In genomic region chr7:2076649-2077064, GRCh38 we compare ENCODE assay signal across 23 cellular contexts.
DNase-seq lines count a peak whose midpoint lies in the region; ATAC-seq, FAIRE-seq and TF ChIP-seq lines count a peak whose summit lies in the region.
"Had no signal": no experiment of that assay in that cellular context is flagged by ENCODE, and none has a peak within 500 bp of the region (broad histone marks: within the 10 kb centered on the region; RNA-seq: fewer than 3 reads in every experiment).

No MANE protein-coding gene starts in this region.

- no peak for FAIRE-seq in kidney (lab: Jason Lieb, UNC)
- FAIRE-seq: D721Med, GM12891, GM18507 had no signal

- H4K8ac ChIP-seq in H9 (replicated peaks; ENCODE audit: insufficient read length, low read depth, low read length) (no peak overlapping the region), trophoblast cell (ENCODE audit: low read depth, low read length) (no peak overlapping the region)

- H4K91ac ChIP-seq in H9 (ENCODE audit: insufficient read length, low read depth, low read length) (no peak overlapping the region), trophoblast cell (ENCODE audit: low read depth, low read length) (no peak overlapping the region)

- peaks cover 4 to 6% of the 10 kb centered on the region in 2 experiments for H3K36me3 ChIP-seq in trophoblast cell (ENCODE audit: control insufficient read depth in 1 of 2, insufficient read depth in 2 of 2, low read length in 2 of 2)
- no peaks in the 10 kb centered on the region for H3K36me3 ChIP-seq in kidney (ENCODE audit: control insufficient read depth in 1 of 2, insufficient read depth in 2 of 2, low read length in 2 of 2)
- H3K36me3 ChIP-seq: SJCRH30 had no signal

- no peak overlapping the region for H2BK120ac ChIP-seq in H9 (ENCODE audit: low read depth, low read length, poor library complexity, severe bottlenecking)
- no peak overlapping the region for H2BK120ac ChIP-seq in trophoblast cell (ENCODE audit: insufficient read depth, low read length, poor library complexity)

- H3K27ac ChIP-seq in H9 (ENCODE audit: insufficient read length, low read depth, low read length) (no peak overlapping the region), trophoblast cell (ENCODE audit: low read depth, low read length) (no peak overlapping the region), kidney (ENCODE audit: low read depth in 2 of 2, low read length in 2 of 2) (no peak overlapping the region)
- H3K27ac ChIP-seq: SJCRH30 had no signal

- no peaks in the 10 kb centered on the region for H3K9me3 ChIP-seq in H9 (ENCODE audit: control insufficient read depth, low read depth, low read length)
- no peaks in the 10 kb centered on the region for H3K9me3 ChIP-seq in trophoblast cell (ENCODE audit: insufficient read depth, low read depth, low read length)
- H3K9me3 ChIP-seq in kidney (ENCODE audit: control insufficient read depth in 1 of 2, low read length in 2 of 2), result no peaks in the 10 kb centered on the region
- H3K9me3 ChIP-seq: SJCRH30 had no signal

- H3K18ac ChIP-seq in H9 (ENCODE audit: insufficient read length, low read depth, low read length) (no peak overlapping the region), trophoblast cell (ENCODE audit: low read length) (no peak overlapping the region)

- no peak overlapping the region for H2AFZ ChIP-seq in H9 (ENCODE audit: low read length)
- no peak overlapping the region for H2AFZ ChIP-seq in trophoblast cell (ENCODE audit: insufficient read depth, low read length, poor library complexity)

- H3K27me3 Mint-ChIP-seq in H9 (ENCODE audit: low read depth) (no peaks in the 10 kb centered on the region), WTC11 (ENCODE audit: low read depth) (no peaks in the 10 kb centered on the region)
- H3K27me3 Mint-ChIP-seq in activated CD4-positive, alpha-beta memory T cell treated with anti-CD3 and anti-CD28 coated beads, Interleukin-2, amount 10 ng/mL, durations not matched to agents 7 days and 5 days, result no peaks in the 10 kb centered on the region
- H3K27me3 Mint-ChIP-seq: T-helper 17 cell had no signal

- H3K4me2 ChIP-seq in H9 (ENCODE audit: insufficient read depth, insufficient read length, low read length) (no peak overlapping the region), trophoblast cell (ENCODE audit: low read length) (no peak overlapping the region)

- H4K12ac ChIP-seq in trophoblast cell (ENCODE audit: low read depth, low read length), result no peak overlapping the region

- no peaks in the 10 kb centered on the region for H3K23me2 ChIP-seq in H9 (ENCODE audit: insufficient read length, low read depth, low read length, poor library complexity, severe bottlenecking)

- H3K27me3 ChIP-seq in H9 (ENCODE audit: insufficient read depth, low read length) (no peaks in the 10 kb centered on the region), trophoblast cell (ENCODE audit: insufficient read depth, low read length) (no peaks in the 10 kb centered on the region)
- H3K27me3 ChIP-seq: SJCRH30 had no signal

- no peak overlapping the region for H3K56ac ChIP-seq in H9 (ENCODE audit: insufficient read length, low read depth, low read length)

- H3K4ac ChIP-seq in H9 (ENCODE audit: low read depth, low read length) (no peak overlapping the region), trophoblast cell (ENCODE audit: low read depth, low read length) (no peak overlapping the region)

- no peak overlapping the region for H2BK15ac ChIP-seq in H9 (ENCODE audit: low read depth, low read length)

- no peak for DNase-seq in H9
- peak; percentile 100 for DNase-seq in NB4 (ENCODE audit: low read depth)
- DNase-seq in WTC11 (ENCODE audit: low spot score), result no peak
- peak; percentile 93 to 94 for DNase-seq in trophoblast cell
- no peak for DNase-seq in kidney
- no peak for DNase-seq in RKO (ENCODE audit: low spot score)
- DNase-seq in NCI-H1694 (lab: John Stamatoyannopoulos, UW), result no peak
- DNase-seq in activated CD4-positive, alpha-beta memory T cell treated with anti-CD3 and anti-CD28 coated beads, Interleukin-2, amount 10 ng/mL, durations not matched to agents 7 days and 5 days, result no peak
- DNase-seq: ACHN; CD8-positive, alpha-beta T cell; GDM1; GOT3; HFFc6; NCI-H1092; NCI-H146; NCI-H510A treated with DMSO at 0.1 percent for 48 hours; OCI-M1; RPMI8226; SJCRH30; T-helper 17 cell had no signal

- H3K23ac ChIP-seq in H9 (ENCODE audit: insufficient read length, low read depth, low read length) (no peak overlapping the region), trophoblast cell (ENCODE audit: low read length) (no peak overlapping the region)

- no CpG with 5 or more reads among the region's 27 CpGs for WGBS in H9 (ENCODE audit: extremely low coverage, insufficient read length, low lambda C conversion rate)
- WGBS in trophoblast cell (ENCODE audit: extremely low coverage, insufficient coverage, insufficient read length), result no CpG with 5 or more reads among the region's 27 CpGs

- H2BK5ac ChIP-seq in H9 (ENCODE audit: insufficient read length, low read length), result no peak overlapping the region
- H2BK5ac ChIP-seq in trophoblast cell (ENCODE audit: low read depth, low read length, poor library complexity), result no peak overlapping the region

- H3K4me3 Mint-ChIP-seq in H9 (no peak overlapping the region), WTC11 (no peak overlapping the region)
- H3K4me3 Mint-ChIP-seq in activated CD4-positive, alpha-beta memory T cell treated with anti-CD3 and anti-CD28 coated beads, Interleukin-2, amount 10 ng/mL, durations not matched to agents 7 days and 5 days, result no peak overlapping the region
- H3K4me3 Mint-ChIP-seq: CD8-positive, alpha-beta T cell; HFFc6; T-helper 17 cell had no signal

- no peak overlapping the region for H2BK12ac ChIP-seq in H9 (ENCODE audit: insufficient read length, low read depth, low read length)
- H2BK12ac ChIP-seq in trophoblast cell (ENCODE audit: low read length), result no peak overlapping the region

- H3K36me3 Mint-ChIP-seq in H9 (ENCODE audit: insufficient read depth in 1 of 3, low read depth in 3 of 3) (peaks cover 0 to 1% (median 0%) of the 10 kb centered on the region in 3 experiments; a peak in 2 of 7 replicates), WTC11 (no peaks in the 10 kb centered on the region)
- H3K36me3 Mint-ChIP-seq in activated CD4-positive, alpha-beta memory T cell treated with anti-CD3 and anti-CD28 coated beads, Interleukin-2, amount 10 ng/mL, durations not matched to agents 7 days and 5 days (ENCODE audit: low read depth), result no peaks in the 10 kb centered on the region

- POLR2A ChIA-PET in WTC11 (lab: Charles Lee), result no interaction called here
- POLR2A ChIA-PET in activated CD4-positive, alpha-beta memory T cell treated with anti-CD3 and anti-CD28 coated beads, Interleukin-2, amount 10 ng/mL, durations not matched to agents 7 days and 5 days (lab: Charles Lee), result no interaction called here

- intact Hi-C loops in kidney (cut with DNase I), result no loop called here

- CTCF ChIA-PET in WTC11 (lab: Charles Lee), result no interaction called here
- CTCF ChIA-PET in activated CD4-positive, alpha-beta memory T cell treated with anti-CD3 and anti-CD28 coated beads, Interleukin-2, amount 10 ng/mL, durations not matched to agents 7 days and 5 days (lab: Charles Lee), result no interaction called here

- no peak overlapping the region for H3T11ph ChIP-seq in H9 (ENCODE audit: low read length)

- H3K4me1 Mint-ChIP-seq in H9 (peaks cover 8 to 18% of the 10 kb centered on the region in 2 experiments), WTC11 (peaks cover 6% of the 10 kb centered on the region)
- H3K4me1 Mint-ChIP-seq in activated CD4-positive, alpha-beta memory T cell treated with anti-CD3 and anti-CD28 coated beads, Interleukin-2, amount 10 ng/mL, durations not matched to agents 7 days and 5 days, result no peaks in the 10 kb centered on the region

- no peak for TF ChIP-seq CTCF in H9 (conservative IDR thresholded peaks at IDR 0.05)
- no peak for TF ChIP-seq CTCF in NB4 (IDR thresholded peaks at IDR 0.05; ENCODE audit: low read depth, low read length)
- no peak for TF ChIP-seq CTCF in WTC11 (IDR thresholded peaks at IDR 0.05)
- TF ChIP-seq CTCF in kidney (IDR thresholded peaks at IDR 0.05; ENCODE audit: borderline replicate concordance, extremely low read depth, insufficient read depth), result no peak

- H2AK5ac ChIP-seq in H9 (ENCODE audit: insufficient read length, low read length) (no peak overlapping the region), trophoblast cell (ENCODE audit: low read length) (no peak overlapping the region)

- H3K9ac ChIP-seq in H9 (ENCODE audit: extremely low read depth, insufficient read length, low read length), result no peak overlapping the region
- H3K9ac ChIP-seq in trophoblast cell (ENCODE audit: low read length), result no peak overlapping the region
- no peak overlapping the region for H3K9ac ChIP-seq in kidney (ENCODE audit: low read length in 2 of 2)

- ATAC-seq in WTC11, result no peak
- ATAC-seq: CD8-positive, alpha-beta T cell; T-helper 17 cell had no signal

- H4K5ac ChIP-seq in H9 (ENCODE audit: insufficient read length, low read depth, low read length), result no peak overlapping the region

- peak overlapping the region in 2 of 3 experiments; percentile 68 to 76; a peak in 3 of 7 replicates for H3K27ac Mint-ChIP-seq in H9
- H3K27ac Mint-ChIP-seq in WTC11, result peak overlapping the region; percentile 17
- no peak overlapping the region for H3K27ac Mint-ChIP-seq in activated CD4-positive, alpha-beta memory T cell treated with anti-CD3 and anti-CD28 coated beads, Interleukin-2, amount 10 ng/mL, durations not matched to agents 7 days and 5 days
- H3K27ac Mint-ChIP-seq: CD8-positive, alpha-beta T cell; HFFc6; T-helper 17 cell had no signal

- no peak for TF ChIP-seq POLR2A in NB4 (IDR thresholded peaks at IDR 0.05; ENCODE audit: extremely low read depth, insufficient read length)

- H3K4me1 ChIP-seq in H9 (ENCODE audit: insufficient read depth, low read length), result no peaks in the 10 kb centered on the region
- H3K4me1 ChIP-seq in trophoblast cell (ENCODE audit: control insufficient read depth in 1 of 2, insufficient read depth in 2 of 2, low read length in 2 of 2), result no peaks in the 10 kb centered on the region
- H3K4me1 ChIP-seq in kidney (ENCODE audit: control insufficient read depth in 1 of 2, insufficient read depth in 1 of 2, low read depth in 1 of 2, low read length in 2 of 2), result no peaks in the 10 kb centered on the region

- H3K79me2 ChIP-seq in H9 (ENCODE audit: insufficient read depth, low read length), result no peaks in the 10 kb centered on the region
- peaks cover 1% of the 10 kb centered on the region for H3K79me2 ChIP-seq in trophoblast cell (ENCODE audit: control insufficient read depth, insufficient read depth, low read length, poor library complexity)

- H3K14ac ChIP-seq in H9 (ENCODE audit: insufficient read depth, low read length), result no peak overlapping the region
- H3K14ac ChIP-seq in trophoblast cell (ENCODE audit: low read length), result no peak overlapping the region

- H4K20me1 ChIP-seq in H9 (ENCODE audit: control insufficient read depth, insufficient read depth, insufficient read length), result no peaks in the 10 kb centered on the region

- H2BK20ac ChIP-seq in H9 (ENCODE audit: low read depth, low read length, poor library complexity, severe bottlenecking), result no peak overlapping the region

- H3K4me3 ChIP-seq in NB4 (ENCODE audit: low read depth, low read length) (peak overlapping the region; percentile 39), trophoblast cell (ENCODE audit: low read depth, low read length) (no peak overlapping the region), kidney (ENCODE audit: low read length in 2 of 2) (no peak overlapping the region)
- H3K4me3 ChIP-seq: SJCRH30 had no signal

- H3K79me1 ChIP-seq in H9 (ENCODE audit: insufficient read depth, low read depth, low read length, poor library complexity, severe bottlenecking) (no peaks in the 10 kb centered on the region), trophoblast cell (ENCODE audit: low read length) (no peaks in the 10 kb centered on the region)

- H3K9me3 Mint-ChIP-seq in H9 (no peaks in the 10 kb centered on the region), WTC11 (no peaks in the 10 kb centered on the region)
- no peaks in the 10 kb centered on the region for H3K9me3 Mint-ChIP-seq in activated CD4-positive, alpha-beta memory T cell treated with anti-CD3 and anti-CD28 coated beads, Interleukin-2, amount 10 ng/mL, durations not matched to agents 7 days and 5 days
- H3K9me3 Mint-ChIP-seq: CD8-positive, alpha-beta T cell; HFFc6 had no signal

Comparison
In these comparisons a context has a peak if more than half of its experiments do, and no peak if none do; other contexts are left out.
1. DNase-seq: peak in NB4 (single experiment) and trophoblast cell (2 of 2); none in H9 (single experiment), WTC11 (single experiment), kidney (single experiment), RKO (single experiment), NCI-H1694 (single experiment) and activated CD4-positive, alpha-beta memory T cell treated with anti-CD3 and anti-CD28 coated beads, Interleukin-2, amount 10 ng/mL, durations not matched to agents 7 days and 5 days (single experiment).